ENCODE assay signal across 21 cellular contexts in the genomic region with DNA sequence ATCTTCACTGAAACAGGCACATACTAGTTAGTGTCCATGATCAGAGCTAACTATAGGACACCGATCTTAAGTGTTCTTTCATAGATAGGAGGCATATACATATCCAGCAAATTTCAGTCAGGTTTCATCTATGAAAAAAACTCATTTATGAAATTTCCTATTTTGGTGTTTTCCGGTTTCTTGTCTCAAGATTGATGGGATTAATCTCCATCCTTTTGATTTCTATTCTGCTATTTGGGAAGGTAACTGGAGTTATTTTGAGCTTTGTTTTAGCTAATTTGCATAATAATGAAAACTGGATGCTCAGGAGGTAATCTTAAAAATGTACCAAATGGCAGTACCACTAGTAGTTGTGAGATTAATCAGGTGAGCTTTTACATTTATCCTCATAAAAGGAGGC.
"Had no signal": no experiment of that assay in that cellular context is flagged by ENCODE, and none has a peak within 500 bp of the region (broad histone marks: within the 10 kb centered on the region; RNA-seq: fewer than 3 reads in every experiment).

No MANE protein-coding gene starts in this region.

- DNase-seq: activated CD4-positive, alpha-beta memory T cell treated with anti-CD3 and anti-CD28 coated beads, Interleukin-2, amount 10 ng/mL, durations not matched to agents 7 days and 5 days; activated CD4-positive, alpha-beta T cell treated with anti-CD3 and anti-CD28 coated beads for 36 hours; activated CD4-positive, alpha-beta T cell treated with anti-CD3 and anti-CD28 coated beads, Interleukin-2, amount 50 U/mL, for 1 hour; activated gamma-delta T cell; activated naive CD4-positive, alpha-beta T cell treated with anti-CD3 and anti-CD28 coated beads, Interleukin-2, amount 10 ng/mL, durations not matched to agents 7 days and 5 days; activated naive CD8-positive, alpha-beta T cell treated with anti-CD3 and anti-CD28 coated beads for 36 hours; activated T-cell treated with anti-CD3 and anti-CD28 coated beads for 4 hours; activated T-cell treated with anti-CD3 and anti-CD28 coated beads, Interleukin-2, amount 50 U/mL, for 48 hours; brain microvascular endothelial cell; MM.1S; NCI-H1105; NCI-H1436; NCI-H1694 treated with DMSO at 0.1 percent for 48 hours; NCI-H2081; NCI-H446; NCI-H524; SIG-M5; T-helper 1 cell had no signal

- H3K4me1 Mint-ChIP-seq: activated CD4-positive, alpha-beta memory T cell treated with anti-CD3 and anti-CD28 coated beads, Interleukin-2, amount 10 ng/mL, durations not matched to agents 7 days and 5 days; activated naive CD4-positive, alpha-beta T cell treated with anti-CD3 and anti-CD28 coated beads, Interleukin-2, amount 10 ng/mL, durations not matched to agents 7 days and 5 days; activated T-helper 17 cell treated with anti-CD3 and anti-CD28 coated beads, Interleukin-2, amount 50 U/mL, for 72 hours had no signal

- H3K27ac ChIP-seq: brain microvascular endothelial cell, cardiac muscle cell, VCaP had no signal

- H3K36me3 ChIP-seq: cardiac muscle cell had no signal

- ATAC-seq: activated CD4-positive, alpha-beta T cell treated with anti-CD3 and anti-CD28 coated beads for 36 hours; activated T-helper 17 cell treated with anti-CD3 and anti-CD28 coated beads, Interleukin-2, amount 50 U/mL, for 72 hours had no signal

- H3K4me3 Mint-ChIP-seq: activated CD4-positive, alpha-beta memory T cell treated with anti-CD3 and anti-CD28 coated beads, Interleukin-2, amount 10 ng/mL, durations not matched to agents 7 days and 5 days; activated CD4-positive, alpha-beta T cell treated with anti-CD3 and anti-CD28 coated beads for 36 hours; activated naive CD4-positive, alpha-beta T cell treated with anti-CD3 and anti-CD28 coated beads, Interleukin-2, amount 10 ng/mL, durations not matched to agents 7 days and 5 days; activated naive CD8-positive, alpha-beta T cell treated with anti-CD3 and anti-CD28 coated beads for 36 hours; activated T-helper 17 cell treated with anti-CD3 and anti-CD28 coated beads, Interleukin-2, amount 50 U/mL, for 72 hours had no signal

- H3K27me3 ChIP-seq: brain microvascular endothelial cell, cardiac muscle cell had no signal

- H3K36me3 Mint-ChIP-seq: activated naive CD4-positive, alpha-beta T cell treated with anti-CD3 and anti-CD28 coated beads, Interleukin-2, amount 10 ng/mL, durations not matched to agents 7 days and 5 days had no signal

- H3K27me3 Mint-ChIP-seq: activated CD4-positive, alpha-beta memory T cell treated with anti-CD3 and anti-CD28 coated beads, Interleukin-2, amount 10 ng/mL, durations not matched to agents 7 days and 5 days; activated CD4-positive, alpha-beta T cell treated with anti-CD3 and anti-CD28 coated beads for 36 hours; activated naive CD4-positive, alpha-beta T cell treated with anti-CD3 and anti-CD28 coated beads, Interleukin-2, amount 10 ng/mL, durations not matched to agents 7 days and 5 days; activated naive CD8-positive, alpha-beta T cell treated with anti-CD3 and anti-CD28 coated beads for 36 hours; activated T-helper 17 cell treated with anti-CD3 and anti-CD28 coated beads, Interleukin-2, amount 50 U/mL, for 72 hours had no signal

- H3K27ac Mint-ChIP-seq: activated CD4-positive, alpha-beta memory T cell treated with anti-CD3 and anti-CD28 coated beads, Interleukin-2, amount 10 ng/mL, durations not matched to agents 7 days and 5 days; activated CD4-positive, alpha-beta T cell treated with anti-CD3 and anti-CD28 coated beads for 36 hours; activated naive CD4-positive, alpha-beta T cell treated with anti-CD3 and anti-CD28 coated beads, Interleukin-2, amount 10 ng/mL, durations not matched to agents 7 days and 5 days; activated naive CD8-positive, alpha-beta T cell treated with anti-CD3 and anti-CD28 coated beads for 36 hours; activated T-helper 17 cell treated with anti-CD3 and anti-CD28 coated beads, Interleukin-2, amount 50 U/mL, for 72 hours had no signal

- H3K4me3 ChIP-seq: cardiac muscle cell had no signal
